Comparison of ENCODE assay signal across 8 cellular contexts in genomic region chr10:102399217-102400021, GRCh38. TPM values are rescaled to one million over a fixed set of nuclear protein-coding genes. Genes with fewer than 3 reads are reported as not detected.
DNase-seq lines count a peak whose midpoint lies in the region; ATAC-seq lines count a peak whose summit lies in the region.

No MANE protein-coding gene starts in this region.

- peaks cover 0 to 80% (median 32%) of the 10 kb centered on the region in 11 experiments; a peak in 16 of 22 replicates for H4K20me1 ChIP-seq in BLaER1 treated with 17β-estradiol and CSF1 and Interleukin-3, amounts not matched to agents 10 nM and 100 nM

- H3K4me3 ChIP-seq in BLaER1 treated with 17β-estradiol and CSF1 and Interleukin-3, amounts not matched to agents 10 nM and 100 nM: peak overlapping the region; percentile 48 to 75 (median 64)
- no peak overlapping the region for H3K4me3 ChIP-seq in endocrine pancreas (ENCODE audit: control insufficient read depth, insufficient read depth, low read length)
- peak overlapping the region; percentile 40 for H3K4me3 ChIP-seq in mesodermal cell (ENCODE audit: extremely low read depth, insufficient read depth, low read length, poor library complexity, severe bottlenecking)

- peaks cover 13 to 69% (median 38%) of the 10 kb centered on the region in 11 experiments; a peak in 21 of 22 replicates for H3K36me3 ChIP-seq in BLaER1 treated with 17β-estradiol and CSF1 and Interleukin-3, amounts not matched to agents 10 nM and 100 nM
- H3K36me3 ChIP-seq in endocrine pancreas (ENCODE audit: control insufficient read depth, insufficient read depth, low read length) (peaks cover 4% of the 10 kb centered on the region), mesodermal cell (ENCODE audit: control insufficient read depth, insufficient read depth, low read length) (peaks cover 26% of the 10 kb centered on the region)

- H3K27me3 ChIP-seq in BLaER1 treated with 17β-estradiol and CSF1 and Interleukin-3, amounts not matched to agents 10 nM and 100 nM: no peaks in the 10 kb centered on the region
- no peaks in the 10 kb centered on the region for H3K27me3 ChIP-seq in endocrine pancreas (ENCODE audit: control insufficient read depth, insufficient read depth, low read length)

- peaks cover 31 to 43% (median 40%) of the 10 kb centered on the region in 10 experiments for H3K4me1 ChIP-seq in BLaER1 treated with 17β-estradiol and CSF1 and Interleukin-3, amounts not matched to agents 10 nM and 100 nM
- H3K4me1 ChIP-seq in endocrine pancreas (ENCODE audit: control insufficient read depth, insufficient read depth, low read length) (no peaks in the 10 kb centered on the region), mesodermal cell (ENCODE audit: control insufficient read depth, insufficient read depth, low read length, poor library complexity, severe bottlenecking) (peaks cover 26% of the 10 kb centered on the region)

- peak overlapping the region; percentile 81 to 100 (median 90) for H3K4me2 ChIP-seq in BLaER1 treated with 17β-estradiol and CSF1 and Interleukin-3, amounts not matched to agents 10 nM and 100 nM

- peak; percentile 29 for ATAC-seq in HG03469 (IDR thresholded peaks at IDR 0.05; ENCODE audit: unreplicated experiment)

- H3K9ac ChIP-seq in BLaER1 treated with 17β-estradiol and CSF1 and Interleukin-3, amounts not matched to agents 10 nM and 100 nM: peak overlapping the region; percentile 68 to 85 (median 77)
- peak overlapping the region; percentile 35 for H3K9ac ChIP-seq in endocrine pancreas (ENCODE audit: control insufficient read depth, insufficient read depth, low read length)

- DNase-seq in GM19238 (ENCODE audit: insufficient read length, low spot score): peak; percentile 86
- peak; percentile 69 for DNase-seq in NK-92 treated with Interleukin-12 subunit alpha and Interleukin-12 subunit beta, amount 100 ng/mL, for 24 hours (lab: John Stamatoyannopoulos, UW)
- peak in 2 of 3 experiments; percentile 79 to 80 for DNase-seq in activated CD8-positive, alpha-beta memory T cell treated with anti-CD3 and anti-CD28 coated beads for 48 hours (ENCODE audit: low read depth in 2 of 3, low spot score in 2 of 3)
- peak; percentile 83 for DNase-seq in stimulated activated CD8-positive, alpha-beta memory T cell treated with anti-CD3 and anti-CD28 coated beads, Interleukin-15, amount 100 ng/mL, for 24 hours (ENCODE audit: low read depth)

- H3K9me3 ChIP-seq in BLaER1 treated with 17β-estradiol and CSF1 and Interleukin-3, amounts not matched to agents 10 nM and 100 nM (replicated peaks in 1 of 11): no peaks in the 10 kb centered on the region
- H3K9me3 ChIP-seq in endocrine pancreas (ENCODE audit: control insufficient read depth, low read length) (no peaks in the 10 kb centered on the region), mesodermal cell (ENCODE audit: control insufficient read depth, low read length) (no peaks in the 10 kb centered on the region)

- peak overlapping the region in 10 of 11 experiments; percentile 48 to 74 (median 61); a peak in 21 of 22 replicates for H3K27ac ChIP-seq in BLaER1 treated with 17β-estradiol and CSF1 and Interleukin-3, amounts not matched to agents 10 nM and 100 nM
- H3K27ac ChIP-seq in mesodermal cell (ENCODE audit: low read depth, low read length, severe bottlenecking): peak overlapping the region; percentile 49

- WGBS in mesodermal cell (ENCODE audit: insufficient coverage in 2 of 2), 2 experiments: 8 to 9% methylated on average over 64 to 66 of the region's 72 CpGs

RNA-seq across cellular contexts. Expression of gene NFKB2, which starts 3.9 kb away (rescaled TPM):
- polyA plus RNA-seq in mesodermal cell (2013, experiment 1 of 2): 31.4 TPM
- 26.3 TPM for polyA plus RNA-seq in mesodermal cell (2013, experiment 2 of 2)

RNA-seq across cellular contexts. Expression of gene PSD, which starts 19.2 kb away (rescaled TPM):
- 6.6 TPM for polyA plus RNA-seq in mesodermal cell (2013, experiment 1 of 2)
- polyA plus RNA-seq in mesodermal cell (2013, experiment 2 of 2): 5.9 TPM

RNA-seq across cellular contexts. Expression of gene FBXL15, which starts 21.2 kb away (rescaled TPM):
- polyA plus RNA-seq in mesodermal cell (2013, experiment 1 of 2): 9.8 TPM
- 7.5 TPM for polyA plus RNA-seq in mesodermal cell (2013, experiment 2 of 2)

RNA-seq across cellular contexts. Expression of gene CUEDC2, which starts 33.0 kb away (rescaled TPM):
- polyA plus RNA-seq in mesodermal cell (2013, experiment 1 of 2): 90.8 TPM
- polyA plus RNA-seq in mesodermal cell (2013, experiment 2 of 2): 74.4 TPM

RNA-seq across cellular contexts. Expression of gene C10orf95, which starts 51.9 kb away (rescaled TPM):
- not detected for polyA plus RNA-seq in mesodermal cell (2013, experiment 1 of 2)
- polyA plus RNA-seq in mesodermal cell (2013, experiment 2 of 2): not detected
